18 cellular contexts compared by ENCODE assay signal in the genomic region with DNA sequence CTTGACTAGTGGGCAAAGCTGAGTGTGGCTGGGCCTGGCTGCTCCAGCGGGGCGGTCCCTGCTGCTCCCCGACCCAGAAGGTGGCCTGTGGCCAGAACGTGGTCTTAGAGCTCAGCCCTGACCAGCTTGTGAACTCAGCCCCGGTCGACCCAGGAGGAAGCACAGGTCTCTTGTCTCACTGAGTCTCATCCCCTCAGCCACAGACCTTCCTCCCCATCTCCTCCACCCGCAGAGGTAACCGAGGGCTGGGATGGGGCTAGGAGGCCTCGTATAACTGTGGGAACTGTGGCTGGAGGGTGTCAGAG.
DNase-seq lines count a peak whose midpoint lies in the region; TF ChIP-seq lines count a peak whose summit lies in the region.
"Had no signal": no experiment of that assay in that cellular context is flagged by ENCODE, and none has a peak within 500 bp of the region (broad histone marks: within the 10 kb centered on the region; RNA-seq: fewer than 3 reads in every experiment).

No MANE protein-coding gene starts in this region.

- no peak overlapping the region for H3K23ac ChIP-seq in neuronal stem cell (ENCODE audit: low read depth, low read length, poor library complexity)
- no peak overlapping the region for H3K23ac ChIP-seq in trophoblast cell (ENCODE audit: low read length)

- H3K4me2 ChIP-seq in neuronal stem cell (ENCODE audit: insufficient read depth, low read length, poor library complexity, severe bottlenecking) (no peak overlapping the region), trophoblast cell (ENCODE audit: low read length) (no peak overlapping the region)
- H3K4me2 ChIP-seq: BLaER1 had no signal

- H2AFZ ChIP-seq in neuronal stem cell (ENCODE audit: low read length) (no peak overlapping the region), trophoblast cell (ENCODE audit: insufficient read depth, low read length, poor library complexity) (no peak overlapping the region)

- 74% methylated on average over 7 of the region's 9 CpGs for WGBS in esophagus muscularis mucosa
- WGBS in neuronal stem cell (ENCODE audit: extremely low coverage in 2 of 2, insufficient read length in 2 of 2, insufficient replicate concordance in 1 of 2), 2 donors: no CpG with 5 or more reads among the region's 9 CpGs
- WGBS in trophoblast cell (ENCODE audit: extremely low coverage, insufficient coverage, insufficient read length): no CpG with 5 or more reads among the region's 9 CpGs

- no peak overlapping the region for H2BK5ac ChIP-seq in neuronal stem cell (ENCODE audit: low read length)
- H2BK5ac ChIP-seq in trophoblast cell (ENCODE audit: low read depth, low read length, poor library complexity): no peak overlapping the region

- H3K79me1 ChIP-seq in neuronal stem cell (ENCODE audit: low read depth, low read length) (no peaks in the 10 kb centered on the region), trophoblast cell (ENCODE audit: low read length) (no peaks in the 10 kb centered on the region)

- H4K91ac ChIP-seq in neuronal stem cell (ENCODE audit: low read depth, low read length, poor library complexity) (no peak overlapping the region), trophoblast cell (ENCODE audit: low read depth, low read length) (no peak overlapping the region)

- no peak for TF ChIP-seq POLR2A in esophagus muscularis mucosa (IDR thresholded peaks at IDR 0.05; ENCODE audit: low read depth)

- no peak overlapping the region for H3K27ac ChIP-seq in esophagus muscularis mucosa (replicated peaks in 1 of 4)
- no peak overlapping the region for H3K27ac ChIP-seq in neuronal stem cell (replicated peaks; ENCODE audit: low read length)
- no peak overlapping the region for H3K27ac ChIP-seq in trophoblast cell (ENCODE audit: low read depth, low read length)
- H3K27ac ChIP-seq in substantia nigra (ENCODE audit: low read depth, low read length, poor library complexity, severe bottlenecking): no peak overlapping the region
- H3K27ac ChIP-seq: BLaER1, C4-2B had no signal

- no peaks in the 10 kb centered on the region for H3K27me3 Mint-ChIP-seq in chondrocyte (ENCODE audit: low read depth)

- H4K12ac ChIP-seq in trophoblast cell (ENCODE audit: low read depth, low read length): no peak overlapping the region

- H3K36me3 Mint-ChIP-seq in chondrocyte (ENCODE audit: low read depth): no peaks in the 10 kb centered on the region
- H3K36me3 Mint-ChIP-seq: CD8-positive, alpha-beta T cell had no signal

- intact Hi-C loops in esophagus muscularis mucosa (cut with DNase I): no loop called here

- H2BK120ac ChIP-seq in neuronal stem cell (ENCODE audit: low read depth, low read length) (no peak overlapping the region), trophoblast cell (ENCODE audit: insufficient read depth, low read length, poor library complexity) (no peak overlapping the region)

- peaks cover 0 to 35% (median 0%) of the 10 kb centered on the region in 4 donors for H3K27me3 ChIP-seq in esophagus muscularis mucosa
- H3K27me3 ChIP-seq in neuronal stem cell (ENCODE audit: control insufficient read depth in 3 of 3, insufficient read depth in 3 of 3, low read depth in 1 of 3, low read length in 3 of 3): no peaks in the 10 kb centered on the region
- no peaks in the 10 kb centered on the region for H3K27me3 ChIP-seq in trophoblast cell (ENCODE audit: insufficient read depth, low read length)
- H3K27me3 ChIP-seq: BE2C, BLaER1 had no signal

- no peak overlapping the region for H2BK15ac ChIP-seq in neuronal stem cell (ENCODE audit: low read length)

- H4K8ac ChIP-seq in neuronal stem cell (ENCODE audit: low read depth, low read length) (no peak overlapping the region), trophoblast cell (ENCODE audit: low read depth, low read length) (no peak overlapping the region)

- H3K9me3 ChIP-seq in esophagus muscularis mucosa (no peaks in the 10 kb centered on the region), neuronal stem cell (replicated peaks in 1 of 2; ENCODE audit: control insufficient read depth in 2 of 2, insufficient read depth in 1 of 2, low read depth in 1 of 2, low read length in 2 of 2) (no peaks in the 10 kb centered on the region), trophoblast cell (ENCODE audit: insufficient read depth, low read depth, low read length) (peaks cover 1% of the 10 kb centered on the region)
- H3K9me3 ChIP-seq: BE2C, BLaER1, Caco-2 had no signal

- H3K4me3 Mint-ChIP-seq in chondrocyte (ENCODE audit: unreplicated experiment): no peak overlapping the region
- H3K4me3 Mint-ChIP-seq: CD4-positive, alpha-beta T cell; CD8-positive, alpha-beta T cell had no signal

- no peak overlapping the region for H3K27ac Mint-ChIP-seq in chondrocyte (ENCODE audit: unreplicated experiment)
- H3K27ac Mint-ChIP-seq: CD4-positive, alpha-beta T cell; CD8-positive, alpha-beta T cell had no signal

- peaks cover 3% of the 10 kb centered on the region for H3K9me3 Mint-ChIP-seq in chondrocyte (ENCODE audit: low read depth)
- H3K9me3 Mint-ChIP-seq: CD4-positive, alpha-beta T cell; CD8-positive, alpha-beta T cell had no signal

- H3K79me2 ChIP-seq in trophoblast cell (ENCODE audit: control insufficient read depth, insufficient read depth, low read length, poor library complexity): no peaks in the 10 kb centered on the region

- no peak overlapping the region for H3K14ac ChIP-seq in neuronal stem cell (ENCODE audit: low read length)
- H3K14ac ChIP-seq in trophoblast cell (ENCODE audit: low read length): no peak overlapping the region

- H3K4me3 ChIP-seq in esophagus muscularis mucosa: no peak overlapping the region
- H3K4me3 ChIP-seq in neuronal stem cell (ENCODE audit: low read length in 2 of 2): no peak overlapping the region
- H3K4me3 ChIP-seq in trophoblast cell (ENCODE audit: low read depth, low read length): peak overlapping the region; percentile 13
- H3K4me3 ChIP-seq: BLaER1 had no signal

- no peak for TF ChIP-seq CTCF in chondrocyte (IDR thresholded peaks at IDR 0.05)
- TF ChIP-seq CTCF in esophagus muscularis mucosa (IDR thresholded peaks at IDR 0.05): no peak

- DNase-seq in chondrocyte (ENCODE audit: low spot score) (peak; percentile 73), esophagus muscularis mucosa (ENCODE audit: extremely low spot score) (peak; percentile 89), neuronal stem cell (ENCODE audit: low spot score) (no peak), trophoblast cell (no peak), NCI-H1417 treated with DMSO at 0.1 percent for 48 hours (lab: John Stamatoyannopoulos, UW) (no peak), substantia nigra (lab: John Stamatoyannopoulos, UW) (no peak)
- DNase-seq in stimulated activated CD4-positive, alpha-beta T cell treated with anti-CD3 and anti-CD28 coated beads, Interleukin-12 subunit alpha, Interleukin-12 subunit beta, amount 100 ng/mL, for 4 hours: no peak
- DNase-seq: 8988T; ACHN; BE2C; Caco-2; Calu3; CD4-positive, alpha-beta T cell; CD8-positive, alpha-beta T cell; DMS79 treated with DMSO at 0.1 percent for 48 hours; GF-D8 had no signal

- no peak for TF ChIP-seq EP300 in esophagus muscularis mucosa (IDR thresholded peaks at IDR 0.05)

- H2BK12ac ChIP-seq in neuronal stem cell (ENCODE audit: low read length): no peak overlapping the region
- H2BK12ac ChIP-seq in trophoblast cell (ENCODE audit: low read length): no peak overlapping the region

- H3K9ac ChIP-seq in neuronal stem cell (ENCODE audit: low read depth, low read length, poor library complexity) (no peak overlapping the region), trophoblast cell (ENCODE audit: low read length) (no peak overlapping the region)
- H3K9ac ChIP-seq: BLaER1 had no signal

- no peaks in the 10 kb centered on the region for H3K4me1 Mint-ChIP-seq in chondrocyte (ENCODE audit: low read depth)

- H3K4me1 ChIP-seq in esophagus muscularis mucosa (no peaks in the 10 kb centered on the region), neuronal stem cell (ENCODE audit: control insufficient read depth in 2 of 2, insufficient read depth in 1 of 2, low read depth in 1 of 2, low read length in 2 of 2) (no peaks in the 10 kb centered on the region), trophoblast cell (ENCODE audit: control insufficient read depth in 1 of 2, insufficient read depth in 2 of 2, low read length in 2 of 2) (no peaks in the 10 kb centered on the region)
- H3K4me1 ChIP-seq: BE2C, BLaER1, Caco-2 had no signal

- H3K4ac ChIP-seq in neuronal stem cell (ENCODE audit: low read length) (no peak overlapping the region), trophoblast cell (ENCODE audit: low read depth, low read length) (no peak overlapping the region)

- H3K18ac ChIP-seq in neuronal stem cell (ENCODE audit: low read length) (peak overlapping the region; percentile 80), trophoblast cell (ENCODE audit: low read length) (no peak overlapping the region)

- H3K36me3 ChIP-seq in esophagus muscularis mucosa (no peaks in the 10 kb centered on the region), neuronal stem cell (replicated peaks in 1 of 2; ENCODE audit: control insufficient read depth in 2 of 2, insufficient read depth in 2 of 2, low read length in 2 of 2) (no peaks in the 10 kb centered on the region), trophoblast cell (ENCODE audit: control insufficient read depth in 1 of 2, insufficient read depth in 2 of 2, low read length in 2 of 2) (no peaks in the 10 kb centered on the region)
- H3K36me3 ChIP-seq: BE2C, BLaER1 had no signal

- peak overlapping the region; percentile 61 for H2AK5ac ChIP-seq in neuronal stem cell (ENCODE audit: low read depth, low read length)
- H2AK5ac ChIP-seq in trophoblast cell (ENCODE audit: low read length): no peak overlapping the region

Comparison
In these comparisons a context has a peak if more than half of its experiments do, and no peak if none do; other contexts are left out.
1. DNase-seq: peak in chondrocyte (single experiment) and esophagus muscularis mucosa (single experiment); none in neuronal stem cell (single experiment), trophoblast cell (0 of 2), NCI-H1417 treated with DMSO at 0.1 percent for 48 hours (single experiment), substantia nigra (0 of 49) and stimulated activated CD4-positive, alpha-beta T cell treated with anti-CD3 and anti-CD28 coated beads, Interleukin-12 subunit alpha, Interleukin-12 subunit beta, amount 100 ng/mL, for 4 hours (single experiment).